Comparison of ENCODE assay signal across 17 cellular contexts in the genomic region with DNA sequence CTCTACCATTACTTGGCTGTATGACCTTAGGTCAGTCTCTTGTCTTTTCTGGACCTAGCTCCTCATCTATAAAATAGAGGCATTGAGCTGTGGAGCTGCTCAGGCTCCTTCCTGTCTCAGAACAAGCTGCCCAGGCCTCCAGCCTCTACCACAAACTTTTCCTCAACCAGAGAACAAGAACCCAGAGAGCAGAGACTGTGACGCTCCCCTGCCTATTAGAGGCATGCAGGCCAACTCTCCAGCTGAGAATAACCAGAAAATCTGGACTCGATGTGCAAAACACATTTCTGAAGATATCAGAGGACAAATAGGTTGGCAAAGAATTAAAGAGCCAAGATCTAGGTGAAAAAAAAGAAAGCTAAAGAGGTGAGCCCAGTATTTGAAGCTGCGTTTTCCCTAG. TPM values are rescaled to one million over a fixed set of nuclear protein-coding genes. Genes with fewer than 3 reads are reported as not detected.
DNase-seq lines count a peak whose midpoint lies in the region; ATAC-seq, FAIRE-seq and TF ChIP-seq lines count a peak whose summit lies in the region.
"Had no signal": no experiment of that assay in that cellular context is flagged by ENCODE, and none has a peak within 500 bp of the region (broad histone marks: within the 10 kb centered on the region; RNA-seq: fewer than 3 reads in every experiment).

No MANE protein-coding gene starts in this region.

- peak overlapping the region; percentile 60 for H3K27ac ChIP-seq in psoas muscle
- H3K27ac ChIP-seq: 22Rv1, foreskin keratinocyte, SJCRH30 had no signal

- intact Hi-C loops in psoas muscle (cut with DNase I) = no loop called here

- no peak overlapping the region for H3K4me3 ChIP-seq in psoas muscle
- H3K4me3 ChIP-seq: GM23338, SJCRH30, testis had no signal

- peak overlapping the region; percentile 26 for H3K27ac Mint-ChIP-seq in T-helper 1 cell treated with Interleukin-12 subunit alpha and Interleukin-12 subunit beta and Interleukin-4 antibody, amounts not matched to agents 30 μg/mL and 1 μg/mL, for 36 hours
- peak overlapping the region; percentile 51 for H3K27ac Mint-ChIP-seq in activated naive CD8-positive, alpha-beta T cell treated with anti-CD3 and anti-CD28 coated beads for 36 hours
- H3K27ac Mint-ChIP-seq: GM23338, nephron had no signal

- peaks cover 34% of the 10 kb centered on the region for H3K4me1 ChIP-seq in psoas muscle
- H3K4me1 ChIP-seq: foreskin keratinocyte had no signal

- no peak for DNase-seq in T-helper 1 cell
- no peak for DNase-seq in activated naive CD8-positive, alpha-beta T cell treated with anti-CD3 and anti-CD28 coated beads for 36 hours
- DNase-seq in psoas muscle = no peak
- DNase-seq in urothelium cell line (ENCODE audit: low spot score) = no peak
- no peak for DNase-seq in HuH-7 (ENCODE audit: low spot score)
- DNase-seq: EL, foreskin keratinocyte, NCI-H1694, SJCRH30, testis had no signal

- peak; percentile 5 for TF ChIP-seq POLR2A in GM18505 (IDR thresholded peaks at IDR 0.05; ENCODE audit: borderline replicate concordance, extremely low read depth, insufficient read depth, insufficient read length)

- H3K4me1 Mint-ChIP-seq in T-helper 1 cell treated with Interleukin-12 subunit alpha and Interleukin-12 subunit beta and Interleukin-4 antibody, amounts not matched to agents 30 μg/mL and 1 μg/mL, for 36 hours (ENCODE audit: low read depth) = peaks cover 25% of the 10 kb centered on the region
- H3K4me1 Mint-ChIP-seq in activated naive CD8-positive, alpha-beta T cell treated with anti-CD3 and anti-CD28 coated beads for 36 hours = peaks cover 27% of the 10 kb centered on the region

- TF ChIP-seq CTCF in psoas muscle (IDR thresholded peaks at IDR 0.05) = no peak

- H3K27me3 ChIP-seq in psoas muscle (ENCODE audit: insufficient read depth in 3 of 3, low read length in 2 of 3) = no peaks in the 10 kb centered on the region
- H3K27me3 ChIP-seq: foreskin keratinocyte, SJCRH30, testis had no signal

- WGBS in psoas muscle, 3 donors = 69 to 73% (median 71%) methylated on average over 3 of the region's 3 CpGs

- H3K9me3 ChIP-seq in psoas muscle = no peaks in the 10 kb centered on the region
- H3K9me3 ChIP-seq: SJCRH30, testis had no signal

- no peak for ATAC-seq in GM18505 (IDR thresholded peaks at IDR 0.05; ENCODE audit: unreplicated experiment)
- no peak for ATAC-seq in psoas muscle
- no peak for ATAC-seq in HG03460 (IDR thresholded peaks at IDR 0.05; ENCODE audit: unreplicated experiment)
- ATAC-seq: foreskin keratinocyte, GM23338 had no signal

- peaks cover 36% of the 10 kb centered on the region for H3K36me3 Mint-ChIP-seq in T-helper 1 cell treated with Interleukin-12 subunit alpha and Interleukin-12 subunit beta and Interleukin-4 antibody, amounts not matched to agents 30 μg/mL and 1 μg/mL, for 36 hours (ENCODE audit: low read depth)
- peaks cover 36% of the 10 kb centered on the region for H3K36me3 Mint-ChIP-seq in activated naive CD8-positive, alpha-beta T cell treated with anti-CD3 and anti-CD28 coated beads for 36 hours

- H3K4me3 Mint-ChIP-seq in T-helper 1 cell treated with Interleukin-12 subunit alpha and Interleukin-12 subunit beta and Interleukin-4 antibody, amounts not matched to agents 30 μg/mL and 1 μg/mL, for 36 hours = no peak overlapping the region
- H3K4me3 Mint-ChIP-seq in activated naive CD8-positive, alpha-beta T cell treated with anti-CD3 and anti-CD28 coated beads for 36 hours = no peak overlapping the region
- H3K4me3 Mint-ChIP-seq: GM23338, nephron had no signal

- no peaks in the 10 kb centered on the region for H3K9me3 Mint-ChIP-seq in T-helper 1 cell treated with Interleukin-12 subunit alpha and Interleukin-12 subunit beta and Interleukin-4 antibody, amounts not matched to agents 30 μg/mL and 1 μg/mL, for 36 hours
- no peaks in the 10 kb centered on the region for H3K9me3 Mint-ChIP-seq in activated naive CD8-positive, alpha-beta T cell treated with anti-CD3 and anti-CD28 coated beads for 36 hours
- H3K9me3 Mint-ChIP-seq: GM23338, nephron had no signal

- FAIRE-seq in urothelium cell line (lab: Jason Lieb, UNC) = no peak
- FAIRE-seq: endometrium had no signal

- H3K27me3 Mint-ChIP-seq in T-helper 1 cell treated with Interleukin-12 subunit alpha and Interleukin-12 subunit beta and Interleukin-4 antibody, amounts not matched to agents 30 μg/mL and 1 μg/mL, for 36 hours (ENCODE audit: low read depth) = no peaks in the 10 kb centered on the region
- H3K27me3 Mint-ChIP-seq in activated naive CD8-positive, alpha-beta T cell treated with anti-CD3 and anti-CD28 coated beads for 36 hours = no peaks in the 10 kb centered on the region

- peaks cover 0 to 86% of the 10 kb centered on the region in 2 donors for H3K36me3 ChIP-seq in psoas muscle (ENCODE audit: insufficient read depth in 1 of 2, low read depth in 1 of 2)

RNA-seq across cellular contexts. Expression of gene PNMA1, which starts 17.8 kb away (rescaled TPM):
- total RNA-seq in activated naive CD8-positive, alpha-beta T cell treated with anti-CD3 and anti-CD28 coated beads for 36 hours = 10 to 100 TPM; 26.6 to 28.3 TPM
- total RNA-seq in psoas muscle = 10 to 100 TPM in 3 of 4 donors, 1 to 10 TPM in 1; 9.3 to 27.0 (median 17.0) TPM
- polyA plus RNA-seq in psoas muscle = 10 to 100 TPM; 11.0 to 28.8 (median 19.6) TPM
